Comparison of ENCODE assay signal across 11 cellular contexts in genomic region chr21:34592120-34592561, GRCh38. TPM values are rescaled to one million over a fixed set of nuclear protein-coding genes. Genes with fewer than 3 reads are reported as not detected.
DNase-seq lines count a peak whose midpoint lies in the region; ATAC-seq and TF ChIP-seq lines count a peak whose summit lies in the region.
"Had no signal": no experiment of that assay in that cellular context is flagged by ENCODE, and none has a peak within 500 bp of the region (broad histone marks: within the 10 kb centered on the region; RNA-seq: fewer than 3 reads in every experiment).

No MANE protein-coding gene starts in this region.

- H3K27ac Mint-ChIP-seq in nephron, result peak overlapping the region in 2 of 3 experiments; percentile 43 to 61
- H3K27ac Mint-ChIP-seq in naive thymus-derived CD8-positive, alpha-beta T cell, result peak overlapping the region in 1 of 10 donors; percentile 27
- H3K27ac Mint-ChIP-seq in effector memory CD8-positive, alpha-beta T cell, result no peak overlapping the region
- H3K27ac Mint-ChIP-seq: activated CD4-positive, alpha-beta memory T cell treated with anti-CD3 and anti-CD28 coated beads for 36 hours; activated naive CD4-positive, alpha-beta T cell treated with anti-CD3 and anti-CD28 coated beads, Interleukin-2, amount 50 U/mL, for 72 hours had no signal

- no peak overlapping the region for H3K4me3 ChIP-seq in body of pancreas
- peak overlapping the region in 5 of 10 donors; percentile 7 to 29 (median 18) for H3K4me3 ChIP-seq in heart right ventricle
- H3K4me3 ChIP-seq: suprapubic skin had no signal

- peaks cover 7% of the 10 kb centered on the region for H3K27me3 Mint-ChIP-seq in nephron (ENCODE audit: low read depth)
- H3K27me3 Mint-ChIP-seq in naive thymus-derived CD8-positive, alpha-beta T cell, result no peaks in the 10 kb centered on the region
- no peaks in the 10 kb centered on the region for H3K27me3 Mint-ChIP-seq in effector memory CD8-positive, alpha-beta T cell
- H3K27me3 Mint-ChIP-seq: activated CD4-positive, alpha-beta memory T cell treated with anti-CD3 and anti-CD28 coated beads for 36 hours had no signal

- POLR2A ChIA-PET in naive thymus-derived CD8-positive, alpha-beta T cell (lab: Charles Lee), result no interaction called here

- H3K36me3 Mint-ChIP-seq in nephron (ENCODE audit: low read depth), result no peaks in the 10 kb centered on the region
- peaks cover 0 to 10% (median 6%) of the 10 kb centered on the region in 3 donors for H3K36me3 Mint-ChIP-seq in naive thymus-derived CD8-positive, alpha-beta T cell
- no peaks in the 10 kb centered on the region for H3K36me3 Mint-ChIP-seq in effector memory CD8-positive, alpha-beta T cell (ENCODE audit: insufficient read depth)
- H3K36me3 Mint-ChIP-seq: activated naive CD4-positive, alpha-beta T cell treated with anti-CD3 and anti-CD28 coated beads, Interleukin-2, amount 50 U/mL, for 72 hours had no signal

- peak in 2 of 3 donors; percentile 37 to 61 for TF ChIP-seq POLR2A in body of pancreas (IDR thresholded peaks at IDR 0.05)

- intact Hi-C loops in body of pancreas (cut with DNase I), result no loop called here
- intact Hi-C loops in heart right ventricle (cut with DNase I), result loop anchor here in 1 of 10 donors (5.0 kb wide), 1 partner anchor 70 kb away; no protein-coding TSS in a partner anchor

- peaks cover 7% of the 10 kb centered on the region for H3K9me3 Mint-ChIP-seq in nephron
- H3K9me3 Mint-ChIP-seq in naive thymus-derived CD8-positive, alpha-beta T cell, result peaks cover 0 to 11% (median 2%) of the 10 kb centered on the region in 9 donors
- H3K9me3 Mint-ChIP-seq in effector memory CD8-positive, alpha-beta T cell, result no peaks in the 10 kb centered on the region
- H3K9me3 Mint-ChIP-seq: activated naive CD4-positive, alpha-beta T cell treated with anti-CD3 and anti-CD28 coated beads, Interleukin-2, amount 50 U/mL, for 72 hours had no signal

- H3K27ac ChIP-seq in body of pancreas (peak overlapping the region; percentile 64 to 92 (median 84)), heart right ventricle (peak overlapping the region; percentile 36 to 89 (median 68))
- H3K27ac ChIP-seq: suprapubic skin had no signal

- H3K4me1 ChIP-seq in body of pancreas (peaks cover 82% of the 10 kb centered on the region), heart right ventricle (peaks cover 11 to 66% (median 46%) of the 10 kb centered on the region in 9 donors)

- H3K27me3 ChIP-seq in body of pancreas (no peaks in the 10 kb centered on the region), heart right ventricle (no peaks in the 10 kb centered on the region)
- H3K27me3 ChIP-seq: suprapubic skin had no signal

- no peak overlapping the region for H3K4me3 Mint-ChIP-seq in nephron
- H3K4me3 Mint-ChIP-seq in naive thymus-derived CD8-positive, alpha-beta T cell, result no peak overlapping the region
- no peak overlapping the region for H3K4me3 Mint-ChIP-seq in effector memory CD8-positive, alpha-beta T cell
- H3K4me3 Mint-ChIP-seq: activated CD4-positive, alpha-beta memory T cell treated with anti-CD3 and anti-CD28 coated beads for 36 hours had no signal

- DNase-seq in AG20443 (ENCODE audit: low spot score) (peak; percentile 23), body of pancreas (peak; percentile 77 to 91 (median 90)), heart right ventricle (peak; percentile 58 to 80), UCSD-AML1 (lab: John Stamatoyannopoulos, UW; ENCODE audit: unreplicated experiment) (no peak), GM13976 (ENCODE audit: low spot score) (no peak)
- no peak for DNase-seq in naive thymus-derived CD8-positive, alpha-beta T cell
- DNase-seq in effector memory CD8-positive, alpha-beta T cell, result no peak
- DNase-seq: activated CD4-positive, alpha-beta memory T cell treated with anti-CD3 and anti-CD28 coated beads for 36 hours had no signal

- in situ Hi-C loops in GM13976 (cut with MboI; ENCODE audit: low sequenced_read_pairs, unreplicated experiment), result no loop called here

- ATAC-seq in body of pancreas (peak; percentile 80), heart right ventricle (peak; percentile 86 to 95 (median 93))
- no peak for ATAC-seq in naive thymus-derived CD8-positive, alpha-beta T cell
- no peak for ATAC-seq in effector memory CD8-positive, alpha-beta T cell (replicated peaks)
- ATAC-seq: activated naive CD4-positive, alpha-beta T cell treated with anti-CD3 and anti-CD28 coated beads, Interleukin-2, amount 50 U/mL, for 72 hours had no signal

- H3K9me3 ChIP-seq in body of pancreas, result no peaks in the 10 kb centered on the region
- H3K9me3 ChIP-seq in heart right ventricle, result peaks cover 0 to 15% (median 0%) of the 10 kb centered on the region in 11 donors
- H3K9me3 ChIP-seq: suprapubic skin had no signal

- TF ChIP-seq CTCF in body of pancreas (IDR thresholded peaks at IDR 0.05) (no peak), heart right ventricle (IDR thresholded peaks at IDR 0.05) (no peak), nephron (IDR thresholded peaks at IDR 0.05; ENCODE audit: unreplicated experiment in 3 of 3) (no peak), GM13976 (IDR thresholded peaks at IDR 0.05; ENCODE audit: borderline replicate concordance, control extremely low read depth, extremely low read depth, insufficient read depth, missing control alignments) (no peak)

- H3K4me1 Mint-ChIP-seq in nephron, result peaks cover 18% of the 10 kb centered on the region
- H3K4me1 Mint-ChIP-seq in naive thymus-derived CD8-positive, alpha-beta T cell, result peaks cover 12 to 24% (median 13%) of the 10 kb centered on the region in 4 donors
- H3K4me1 Mint-ChIP-seq in effector memory CD8-positive, alpha-beta T cell (ENCODE audit: low read depth in 2 of 2), result peaks cover 21 to 24% of the 10 kb centered on the region in 2 donors

- WGBS in body of pancreas, 2 donors, result 28 to 32% methylated on average over 8 of the region's 8 CpGs
- WGBS in heart right ventricle, 2 donors, result 23 to 33% methylated on average over 8 of the region's 8 CpGs

- H3K36me3 ChIP-seq in body of pancreas (replicated peaks in 1 of 2; ENCODE audit: insufficient read depth in 1 of 2, low read depth in 2 of 2) (no peaks in the 10 kb centered on the region), heart right ventricle (no peaks in the 10 kb centered on the region)
- H3K36me3 ChIP-seq: suprapubic skin had no signal

RNA-seq across cellular contexts. Expression of gene RCAN1, which starts 22.8 kb away (rescaled TPM):
- total RNA-seq in body of pancreas (10 to 100 TPM; 20.8 to 29.0 TPM), heart right ventricle (100 to 1,000 TPM in 3 of 10 donors, 10 to 100 TPM in 7; 30.8 to 389 (median 62.2) TPM)
- 10 to 100 TPM; 24.1 to 62.2 TPM for polyA plus RNA-seq in heart right ventricle
- total RNA-seq in naive thymus-derived CD8-positive, alpha-beta T cell, result 1 to 10 TPM; 6.8 to 7.5 TPM
- polyA plus RNA-seq in naive thymus-derived CD8-positive, alpha-beta T cell, result 10 to 100 TPM; 11.1 to 15.9 (median 13.2) TPM

Comparison
In these comparisons a context has a peak if more than half of its experiments do, and no peak if none do; other contexts are left out.
1. DNase-seq: peak in AG20443 (single experiment), body of pancreas (4 of 4) and heart right ventricle (2 of 2); none in UCSD-AML1 (single experiment), GM13976 (single experiment), naive thymus-derived CD8-positive, alpha-beta T cell (0 of 10) and effector memory CD8-positive, alpha-beta T cell (0 of 3).
2. ATAC-seq: peak in body of pancreas (single experiment) and heart right ventricle (8 of 8); none in naive thymus-derived CD8-positive, alpha-beta T cell (0 of 2) and effector memory CD8-positive, alpha-beta T cell (single experiment).
3. H3K27ac Mint-ChIP-seq: peak in nephron (2 of 3); none in effector memory CD8-positive, alpha-beta T cell (0 of 2).